In the genomic region with DNA sequence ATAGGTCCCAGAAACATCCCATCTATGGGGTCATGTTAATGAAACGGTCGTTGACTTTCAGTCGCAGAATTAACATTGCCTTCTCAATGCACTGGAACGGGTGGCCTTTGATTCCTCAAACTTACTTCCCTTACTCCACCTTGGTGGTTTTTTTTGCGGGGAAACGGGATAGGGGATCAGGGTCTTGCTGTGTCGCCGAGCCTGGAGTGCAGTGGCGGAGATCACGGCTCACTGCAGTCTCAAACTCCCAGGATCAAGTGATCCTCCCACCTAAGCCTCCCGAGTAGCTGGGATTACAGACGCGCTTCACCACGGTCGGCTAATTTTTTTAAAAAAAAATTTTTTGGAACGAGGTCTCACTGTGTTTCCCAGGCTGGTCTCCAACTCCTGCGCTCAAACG, we compare ENCODE assay signal across 8 cellular contexts. TPM values are rescaled to one million over a fixed set of nuclear protein-coding genes. Genes with fewer than 3 reads are reported as not detected.
DNase-seq lines count a peak whose midpoint lies in the region; ATAC-seq and TF ChIP-seq lines count a peak whose summit lies in the region.

No MANE protein-coding gene starts in this region.

- peaks cover 71% of the 10 kb centered on the region for H3K4me1 Mint-ChIP-seq in activated naive CD4-positive, alpha-beta T cell treated with anti-CD3 and anti-CD28 coated beads, Interleukin-2, amount 10 ng/mL, durations not matched to agents 7 days and 5 days
- peaks cover 13% of the 10 kb centered on the region for H3K4me1 Mint-ChIP-seq in type B pancreatic cell (ENCODE audit: unreplicated experiment)

- peak overlapping the region; percentile 65 to 86 for H3K27ac ChIP-seq in liver (ENCODE audit: low read depth in 1 of 2, low read length in 2 of 2)

- H3K27me3 ChIP-seq in adipocyte (replicated peaks; ENCODE audit: control insufficient read depth, insufficient read depth, low read length) = no peaks in the 10 kb centered on the region
- no peaks in the 10 kb centered on the region for H3K27me3 ChIP-seq in liver (ENCODE audit: control insufficient read depth in 4 of 4, insufficient read depth in 4 of 4, low read length in 3 of 4)

- H3K9ac ChIP-seq in adipocyte (ENCODE audit: low read length) (peak overlapping the region; percentile 97), liver (ENCODE audit: low read depth in 1 of 2, low read length in 2 of 2) (peak overlapping the region; percentile 62 to 72)

- H3K36me3 Mint-ChIP-seq in activated naive CD4-positive, alpha-beta T cell treated with anti-CD3 and anti-CD28 coated beads, Interleukin-2, amount 10 ng/mL, durations not matched to agents 7 days and 5 days = peaks cover 44% of the 10 kb centered on the region
- peaks cover 1% of the 10 kb centered on the region for H3K36me3 Mint-ChIP-seq in type B pancreatic cell

- WGBS in liver = 2% methylated on average over 18 of the region's 18 CpGs

- H3K4me1 ChIP-seq in adipocyte (ENCODE audit: control insufficient read depth, insufficient read depth, low read length) = peaks cover 16% of the 10 kb centered on the region
- H3K4me1 ChIP-seq in liver (ENCODE audit: control insufficient read depth in 4 of 4, insufficient read depth in 4 of 4, low read length in 3 of 4) = peaks cover 3 to 21% (median 18%) of the 10 kb centered on the region in 4 donors

- ATAC-seq in GM18520 (IDR thresholded peaks at IDR 0.05; ENCODE audit: unreplicated experiment) (no peak), GM19328 (IDR thresholded peaks at IDR 0.05; ENCODE audit: unreplicated experiment) (no peak)

- peak overlapping the region; percentile 96 for H3K27ac Mint-ChIP-seq in activated naive CD4-positive, alpha-beta T cell treated with anti-CD3 and anti-CD28 coated beads, Interleukin-2, amount 10 ng/mL, durations not matched to agents 7 days and 5 days
- H3K27ac Mint-ChIP-seq in type B pancreatic cell = peak overlapping the region; percentile 91

- no peak for TF ChIP-seq RAD21 in liver (IDR thresholded peaks at IDR 0.05)

- peaks cover 13% of the 10 kb centered on the region for H3K36me3 ChIP-seq in adipocyte (ENCODE audit: control insufficient read depth, insufficient read depth, low read length, severe bottlenecking)
- peaks cover 0 to 10% (median 2%) of the 10 kb centered on the region in 4 donors for H3K36me3 ChIP-seq in liver (ENCODE audit: control insufficient read depth in 4 of 4, insufficient read depth in 3 of 4, low read depth in 1 of 4, low read length in 3 of 4)

- peaks cover 2% of the 10 kb centered on the region for H3K9me3 Mint-ChIP-seq in activated naive CD4-positive, alpha-beta T cell treated with anti-CD3 and anti-CD28 coated beads, Interleukin-2, amount 10 ng/mL, durations not matched to agents 7 days and 5 days
- no peaks in the 10 kb centered on the region for H3K9me3 Mint-ChIP-seq in type B pancreatic cell

- H3K4me3 ChIP-seq in adipocyte (ENCODE audit: low read length) (peak overlapping the region; percentile 99), liver (ENCODE audit: low read depth in 1 of 3, low read length in 3 of 3) (peak overlapping the region; percentile 84 to 97 (median 91))

- DNase-seq in activated naive CD4-positive, alpha-beta T cell treated with anti-CD3 and anti-CD28 coated beads, Interleukin-2, amount 10 ng/mL, durations not matched to agents 7 days and 5 days = no peak
- DNase-seq in activated naive CD4-positive, alpha-beta T cell (lab: John Stamatoyannopoulos, UW) = no peak
- DNase-seq in adipocyte (ENCODE audit: low read depth) (peak; percentile 33), type B pancreatic cell (ENCODE audit: extremely low spot score, unreplicated experiment) (no peak), DMS79 (lab: John Stamatoyannopoulos, UW) (no peak)

- H3K27me3 Mint-ChIP-seq in activated naive CD4-positive, alpha-beta T cell treated with anti-CD3 and anti-CD28 coated beads, Interleukin-2, amount 10 ng/mL, durations not matched to agents 7 days and 5 days = no peaks in the 10 kb centered on the region
- peaks cover 4% of the 10 kb centered on the region for H3K27me3 Mint-ChIP-seq in type B pancreatic cell

- H3K4me3 Mint-ChIP-seq in activated naive CD4-positive, alpha-beta T cell treated with anti-CD3 and anti-CD28 coated beads, Interleukin-2, amount 10 ng/mL, durations not matched to agents 7 days and 5 days = peak overlapping the region; percentile 86
- H3K4me3 Mint-ChIP-seq in type B pancreatic cell = peak overlapping the region; percentile 97

- CTCF ChIA-PET in activated naive CD4-positive, alpha-beta T cell treated with anti-CD3 and anti-CD28 coated beads, Interleukin-2, amount 10 ng/mL, durations not matched to agents 7 days and 5 days (lab: Charles Lee) = interaction anchor here (1.2 to 2.8 kb wide), 4 partner anchors 15 to 192 kb away, joined by 3 to 12 read pairs (median 6); partner anchors contain the start of gene INPP5D

- TF ChIP-seq CTCF in liver (IDR thresholded peaks at IDR 0.05; ENCODE audit: low read depth, low read length, missing input control) (no peak), type B pancreatic cell (conservative IDR thresholded peaks at IDR 0.05) (no peak)

- H3K9me3 ChIP-seq in adipocyte (ENCODE audit: control insufficient read depth, low read length) (no peaks in the 10 kb centered on the region), liver (ENCODE audit: control insufficient read depth in 4 of 4, low read length in 3 of 4) (no peaks in the 10 kb centered on the region)

TF ChIP-seq in liver, 16 proteins besides CTCF, POLR2A, EP300 and RAD21:
- TF ChIP-seq YY1 (IDR thresholded peaks at IDR 0.05) (no peak), GABPA (IDR thresholded peaks at IDR 0.05 in 1 of 2, conservative IDR thresholded peaks at IDR 0.05 in 1 of 2) (no peak), EGR1 (IDR thresholded peaks at IDR 0.05; ENCODE audit: low read depth in 2 of 2) (no peak), RXRA (IDR thresholded peaks at IDR 0.05) (no peak), SP1 (IDR thresholded peaks at IDR 0.05) (no peak), FOXA2 (IDR thresholded peaks at IDR 0.05) (no peak), ATF3 (IDR thresholded peaks at IDR 0.05) (no peak), JUND (IDR thresholded peaks at IDR 0.05) (no peak), MAX (IDR thresholded peaks at IDR 0.05) (no peak), TAF1 (conservative IDR thresholded peaks at IDR 0.05) (no peak), NR2F2 (IDR thresholded peaks at IDR 0.05) (no peak), FOXA1 (IDR thresholded peaks at IDR 0.05) (no peak)
- TF ChIP-seq, protein P1, sequence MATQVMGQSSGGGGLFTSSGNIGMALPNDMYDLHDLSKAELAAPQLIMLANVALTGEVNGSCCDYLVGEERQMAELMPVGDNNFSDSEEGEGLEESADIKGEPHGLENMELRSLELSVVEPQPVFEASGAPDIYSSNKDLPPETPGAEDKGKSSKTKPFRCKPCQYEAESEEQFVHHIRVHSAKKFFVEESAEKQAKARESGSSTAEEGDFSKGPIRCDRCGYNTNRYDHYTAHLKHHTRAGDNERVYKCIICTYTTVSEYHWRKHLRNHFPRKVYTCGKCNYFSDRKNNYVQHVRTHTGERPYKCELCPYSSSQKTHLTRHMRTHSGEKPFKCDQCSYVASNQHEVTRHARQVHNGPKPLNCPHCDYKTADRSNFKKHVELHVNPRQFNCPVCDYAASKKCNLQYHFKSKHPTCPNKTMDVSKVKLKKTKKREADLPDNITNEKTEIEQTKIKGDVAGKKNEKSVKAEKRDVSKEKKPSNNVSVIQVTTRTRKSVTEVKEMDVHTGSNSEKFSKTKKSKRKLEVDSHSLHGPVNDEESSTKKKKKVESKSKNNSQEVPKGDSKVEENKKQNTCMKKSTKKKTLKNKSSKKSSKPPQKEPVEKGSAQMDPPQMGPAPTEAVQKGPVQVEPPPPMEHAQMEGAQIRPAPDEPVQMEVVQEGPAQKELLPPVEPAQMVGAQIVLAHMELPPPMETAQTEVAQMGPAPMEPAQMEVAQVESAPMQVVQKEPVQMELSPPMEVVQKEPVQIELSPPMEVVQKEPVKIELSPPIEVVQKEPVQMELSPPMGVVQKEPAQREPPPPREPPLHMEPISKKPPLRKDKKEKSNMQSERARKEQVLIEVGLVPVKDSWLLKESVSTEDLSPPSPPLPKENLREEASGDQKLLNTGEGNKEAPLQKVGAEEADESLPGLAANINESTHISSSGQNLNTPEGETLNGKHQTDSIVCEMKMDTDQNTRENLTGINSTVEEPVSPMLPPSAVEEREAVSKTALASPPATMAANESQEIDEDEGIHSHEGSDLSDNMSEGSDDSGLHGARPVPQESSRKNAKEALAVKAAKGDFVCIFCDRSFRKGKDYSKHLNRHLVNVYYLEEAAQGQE (IDR thresholded peaks at IDR 0.05) = no peak
TF ChIP-seq in liver: peak in this region for 0.

RNA-seq across cellular contexts. Expression of gene ATG16L1, which starts 0.8 kb away (rescaled TPM):
- total RNA-seq in liver = 10 to 100 TPM; 18.5 to 22.8 TPM
- 10 to 100 TPM in 1 of 2 donors, 1 to 10 TPM in 1; 6.4 to 12.8 TPM for polyA plus RNA-seq in liver
- total RNA-seq in type B pancreatic cell (ENCODE audit: low replicate concordance) = 50.3 and 123 TPM in 2 replicates

RNA-seq across cellular contexts. Expression of gene SAG, which starts 55.4 kb away (rescaled TPM):
- total RNA-seq in liver = not detected
- not detected for polyA plus RNA-seq in liver
- 0.43 TPM in 1 of 2 replicates, not detected in the other for total RNA-seq in type B pancreatic cell (ENCODE audit: low replicate concordance)
